Comparison of ENCODE assay signal across 8 cellular contexts in the genomic region with DNA sequence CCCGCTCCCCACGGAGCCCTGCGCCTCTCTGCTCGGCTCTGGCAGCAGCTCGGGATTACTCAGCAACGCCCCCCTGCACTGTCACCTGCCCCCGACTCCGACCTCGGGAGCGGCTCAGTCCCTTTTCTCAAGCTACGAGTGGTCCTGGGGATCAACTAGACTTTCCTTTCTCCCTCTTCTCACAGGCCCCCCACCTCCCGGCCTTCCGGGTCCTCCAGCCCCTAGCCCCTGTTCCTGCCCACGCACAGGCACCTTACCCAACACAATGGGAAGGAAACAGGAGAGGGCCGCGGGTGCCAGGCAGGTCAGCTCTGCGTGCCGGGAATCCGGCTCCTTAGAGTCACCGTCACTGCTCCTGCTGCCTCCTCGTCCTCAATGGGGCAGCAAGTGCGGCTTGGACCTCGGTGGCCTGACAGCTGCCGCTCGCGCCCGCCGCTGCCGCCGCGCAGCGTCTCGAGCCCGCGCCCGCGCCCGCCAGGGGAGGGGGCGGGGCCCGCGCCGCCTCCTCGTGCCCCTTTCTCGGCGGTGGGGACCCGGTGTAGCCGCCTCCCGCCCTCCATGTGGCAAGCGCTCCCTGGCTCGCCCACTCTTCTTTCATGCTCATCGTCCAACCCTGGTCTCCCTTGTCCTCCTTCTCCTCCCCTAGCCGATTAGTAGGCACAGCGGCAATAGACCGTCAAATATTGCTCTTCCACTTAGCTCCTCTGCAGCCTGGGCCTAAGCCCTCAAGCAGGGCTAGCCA. TPM values are rescaled to one million over a fixed set of nuclear protein-coding genes. Genes with fewer than 3 reads are reported as not detected.
DNase-seq lines count a peak whose midpoint lies in the region; ATAC-seq and TF ChIP-seq lines count a peak whose summit lies in the region.

A gene with protein sequence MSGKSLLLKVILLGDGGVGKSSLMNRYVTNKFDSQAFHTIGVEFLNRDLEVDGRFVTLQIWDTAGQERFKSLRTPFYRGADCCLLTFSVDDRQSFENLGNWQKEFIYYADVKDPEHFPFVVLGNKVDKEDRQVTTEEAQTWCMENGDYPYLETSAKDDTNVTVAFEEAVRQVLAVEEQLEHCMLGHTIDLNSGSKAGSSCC (minus strand): TSS at position 455 of the 742 bp plus-strand sequence. CDS start 6,473 bp downstream, outside the sequence.

- H3K27ac ChIP-seq in neural cell (ENCODE audit: low read length), result peak within 1 kb of the TSS; percentile 94
- no peak within 1 kb of the TSS for H3K27ac ChIP-seq in thymus (ENCODE audit: low read depth)

- TF ChIP-seq CTCF in AG09309 (IDR thresholded peaks at IDR 0.05; ENCODE audit: control insufficient read depth, insufficient read depth, low read depth, low read length, missing control alignments) (no peak), foreskin fibroblast (IDR thresholded peaks at IDR 0.05; ENCODE audit: low read depth, low read length) (no peak), neural cell (IDR thresholded peaks at IDR 0.05; ENCODE audit: poor library complexity, severe bottlenecking) (no peak)

- H3K4me3 ChIP-seq in AG09309 (ENCODE audit: control insufficient read depth, low read depth, low read length), result peak within 1 kb of the TSS; percentile 36
- peak within 1 kb of the TSS; percentile 59 to 61 for H3K4me3 ChIP-seq in foreskin fibroblast (ENCODE audit: low read depth in 1 of 2, low read length in 2 of 2)
- H3K4me3 ChIP-seq in neural cell (ENCODE audit: low read length), result peak within 1 kb of the TSS; percentile 76
- H3K4me3 ChIP-seq in thymus (ENCODE audit: low read length), result peak within 1 kb of the TSS; percentile 65

- no peak for DNase-seq in AG09309 (ENCODE audit: low read depth)
- DNase-seq in NCI-H748 (lab: John Stamatoyannopoulos, UW; ENCODE audit: unreplicated experiment), result peak; percentile 78
- peak; percentile 63 for DNase-seq in activated effector memory CD4-positive, alpha-beta T cell treated with anti-CD3 and anti-CD28 coated beads, Interleukin-2, amount 50 U/mL, for 16 hours
- DNase-seq in foreskin fibroblast, result peak in 1 of 2 donors; percentile 65

- no peaks in the 10 kb centered on the region for H3K79me2 ChIP-seq in neural cell (replicated peaks; ENCODE audit: insufficient read depth, low read length)

- no peak for TF ChIP-seq RAD21 in neural cell (conservative IDR thresholded peaks at IDR 0.05)

- no peaks in the 10 kb centered on the region for H3K4me1 ChIP-seq in thymus (ENCODE audit: control insufficient read depth, insufficient read depth, low read length)

- H3F3A ChIP-seq in neural cell (ENCODE audit: insufficient read depth, low read length, poor library complexity, severe bottlenecking), result no peaks in the 10 kb centered on the region

- ATAC-seq in GM19023 (IDR thresholded peaks at IDR 0.05; ENCODE audit: unreplicated experiment) (peak; percentile 89), HG03280 (IDR thresholded peaks at IDR 0.05; ENCODE audit: unreplicated experiment) (peak; percentile 89)

- no peak for TF ChIP-seq EP300 in neural cell (conservative IDR thresholded peaks at IDR 0.05; ENCODE audit: poor library complexity, severe bottlenecking)

- H3K4me2 ChIP-seq in neural cell (ENCODE audit: low read length), result peak within 1 kb of the TSS; percentile 88

- H3K27me3 ChIP-seq in neural cell (ENCODE audit: insufficient read depth, low read depth, low read length), result no peaks in the 10 kb centered on the region
- no peaks in the 10 kb centered on the region for H3K27me3 ChIP-seq in thymus (ENCODE audit: control insufficient read depth, insufficient read depth)

- H3K36me3 ChIP-seq in neural cell (ENCODE audit: insufficient read depth, low read length), result no peaks in the 10 kb centered on the region
- H3K36me3 ChIP-seq in thymus (ENCODE audit: control insufficient read depth, insufficient read depth), result no peaks in the 10 kb centered on the region

- peak within 1 kb of the TSS; percentile 85 for H2AFZ ChIP-seq in neural cell (ENCODE audit: low read depth, low read length)

- H3K9me3 ChIP-seq in neural cell (ENCODE audit: low read length) (no peaks in the 10 kb centered on the region), thymus (ENCODE audit: control insufficient read depth) (no peaks in the 10 kb centered on the region)

- no peaks in the 10 kb centered on the region for H4K20me1 ChIP-seq in neural cell (ENCODE audit: insufficient read depth)

- 1% methylated on average over 53 of the region's 54 CpGs for WGBS in thymus

- no peaks in the 10 kb centered on the region for H3K9me2 ChIP-seq in neural cell (ENCODE audit: insufficient read depth, low read length)

- peak within 1 kb of the TSS; percentile 94 for H3K9ac ChIP-seq in neural cell (ENCODE audit: low read length)

TF ChIP-seq in neural cell, 6 proteins besides CTCF, POLR2A, EP300 and RAD21:
- peak; percentile 18 for TF ChIP-seq SMC3 (conservative IDR thresholded peaks at IDR 0.05; ENCODE audit: poor library complexity)
- no peak for TF ChIP-seq MXI1 (conservative IDR thresholded peaks at IDR 0.05; ENCODE audit: poor library complexity, severe bottlenecking)
- no peak for TF ChIP-seq EZH2 (IDR thresholded peaks at IDR 0.05; ENCODE audit: borderline replicate concordance, insufficient read depth, low read length, poor library complexity, severe bottlenecking)
- TF ChIP-seq, protein P1, sequence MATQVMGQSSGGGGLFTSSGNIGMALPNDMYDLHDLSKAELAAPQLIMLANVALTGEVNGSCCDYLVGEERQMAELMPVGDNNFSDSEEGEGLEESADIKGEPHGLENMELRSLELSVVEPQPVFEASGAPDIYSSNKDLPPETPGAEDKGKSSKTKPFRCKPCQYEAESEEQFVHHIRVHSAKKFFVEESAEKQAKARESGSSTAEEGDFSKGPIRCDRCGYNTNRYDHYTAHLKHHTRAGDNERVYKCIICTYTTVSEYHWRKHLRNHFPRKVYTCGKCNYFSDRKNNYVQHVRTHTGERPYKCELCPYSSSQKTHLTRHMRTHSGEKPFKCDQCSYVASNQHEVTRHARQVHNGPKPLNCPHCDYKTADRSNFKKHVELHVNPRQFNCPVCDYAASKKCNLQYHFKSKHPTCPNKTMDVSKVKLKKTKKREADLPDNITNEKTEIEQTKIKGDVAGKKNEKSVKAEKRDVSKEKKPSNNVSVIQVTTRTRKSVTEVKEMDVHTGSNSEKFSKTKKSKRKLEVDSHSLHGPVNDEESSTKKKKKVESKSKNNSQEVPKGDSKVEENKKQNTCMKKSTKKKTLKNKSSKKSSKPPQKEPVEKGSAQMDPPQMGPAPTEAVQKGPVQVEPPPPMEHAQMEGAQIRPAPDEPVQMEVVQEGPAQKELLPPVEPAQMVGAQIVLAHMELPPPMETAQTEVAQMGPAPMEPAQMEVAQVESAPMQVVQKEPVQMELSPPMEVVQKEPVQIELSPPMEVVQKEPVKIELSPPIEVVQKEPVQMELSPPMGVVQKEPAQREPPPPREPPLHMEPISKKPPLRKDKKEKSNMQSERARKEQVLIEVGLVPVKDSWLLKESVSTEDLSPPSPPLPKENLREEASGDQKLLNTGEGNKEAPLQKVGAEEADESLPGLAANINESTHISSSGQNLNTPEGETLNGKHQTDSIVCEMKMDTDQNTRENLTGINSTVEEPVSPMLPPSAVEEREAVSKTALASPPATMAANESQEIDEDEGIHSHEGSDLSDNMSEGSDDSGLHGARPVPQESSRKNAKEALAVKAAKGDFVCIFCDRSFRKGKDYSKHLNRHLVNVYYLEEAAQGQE (IDR thresholded peaks at IDR 0.05; ENCODE audit: borderline replicate concordance), result peak; percentile 87
- peak; percentile 75 for TF ChIP-seq POLR2AphosphoS5 (IDR thresholded peaks at IDR 0.05)
- peak; percentile 70 for TF ChIP-seq TAF1 (IDR thresholded peaks at IDR 0.05; ENCODE audit: low read depth)

RNA-seq across cellular contexts. Expression of the gene that starts here (rescaled TPM):
- polyA plus RNA-seq in neural cell (50.6 TPM in 2 replicates), thymus (1.3 TPM)
- polyA minus RNA-seq in neural cell, result 51.6 and 52.9 TPM in 2 replicates

Comparison
In these comparisons a context has a peak if more than half of its experiments do, and no peak if none do; other contexts are left out.
1. RNA of the gene that starts here (polyA plus RNA-seq): 50.6 TPM in neural cell; 1.3 TPM in thymus (single experiment); every median in the first group is over 10 times any median in the second.
2. Peak in every context shown above with its lines, with median percentiles within 50 percentile points of each other: H3K4me3 ChIP-seq.